ENCODE assay signal across 8 cellular contexts in the genomic region with DNA sequence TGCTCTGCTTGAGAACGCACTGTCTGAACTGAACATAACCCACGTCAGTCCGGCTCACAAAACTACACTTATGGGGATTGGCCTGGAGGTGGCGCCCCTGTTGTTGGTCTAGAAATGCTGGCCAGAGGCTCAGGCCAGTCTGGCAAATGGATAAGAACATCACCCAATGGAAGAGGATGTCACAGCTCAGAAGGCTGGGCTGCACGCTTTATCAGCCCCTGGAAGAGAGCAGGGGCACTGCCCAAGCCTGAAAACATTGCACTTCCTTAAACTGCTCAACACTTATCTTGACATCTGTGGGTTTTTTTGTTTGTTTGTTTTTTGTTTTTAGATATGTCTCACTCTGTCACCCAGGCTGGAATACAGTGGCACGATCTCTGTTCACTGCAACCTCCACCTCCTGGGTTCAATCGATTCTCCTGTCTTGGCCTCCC. TPM values are rescaled to one million over a fixed set of nuclear protein-coding genes. Genes with fewer than 3 reads are reported as not detected.
A peak's percentile ranks its signal among the peaks of the same experiment; 100 is the strongest.
DNase-seq lines count a peak whose midpoint lies in the region; ATAC-seq lines count a peak whose summit lies in the region.

No MANE protein-coding gene starts in this region.

- peaks cover 5% of the 10 kb centered on the region for H3K4me1 Mint-ChIP-seq in activated CD4-positive, alpha-beta memory T cell treated with anti-CD3 and anti-CD28 coated beads, Interleukin-2, amount 10 ng/mL, durations not matched to agents 7 days and 5 days
- peaks cover 9% of the 10 kb centered on the region for H3K4me1 Mint-ChIP-seq in stimulated activated effector memory CD8-positive, alpha-beta T cell treated with anti-CD3 and anti-CD28 coated beads, Interleukin-12 subunit alpha, Interleukin-12 subunit beta, amount 100 ng/mL, for 72 hours

- H3K36me3 Mint-ChIP-seq in activated CD4-positive, alpha-beta memory T cell treated with anti-CD3 and anti-CD28 coated beads, Interleukin-2, amount 10 ng/mL, durations not matched to agents 7 days and 5 days (ENCODE audit: low read depth) = no peaks in the 10 kb centered on the region
- no peaks in the 10 kb centered on the region for H3K36me3 Mint-ChIP-seq in stimulated activated effector memory CD8-positive, alpha-beta T cell treated with anti-CD3 and anti-CD28 coated beads, Interleukin-12 subunit alpha, Interleukin-12 subunit beta, amount 100 ng/mL, for 72 hours

- no peaks in the 10 kb centered on the region for H3K9me3 Mint-ChIP-seq in activated CD4-positive, alpha-beta memory T cell treated with anti-CD3 and anti-CD28 coated beads, Interleukin-2, amount 10 ng/mL, durations not matched to agents 7 days and 5 days
- H3K9me3 Mint-ChIP-seq in stimulated activated effector memory CD8-positive, alpha-beta T cell treated with anti-CD3 and anti-CD28 coated beads, Interleukin-12 subunit alpha, Interleukin-12 subunit beta, amount 100 ng/mL, for 72 hours = no peaks in the 10 kb centered on the region

- no peak overlapping the region for H3K27ac Mint-ChIP-seq in activated CD4-positive, alpha-beta memory T cell treated with anti-CD3 and anti-CD28 coated beads, Interleukin-2, amount 10 ng/mL, durations not matched to agents 7 days and 5 days
- H3K27ac Mint-ChIP-seq in stimulated activated effector memory CD8-positive, alpha-beta T cell treated with anti-CD3 and anti-CD28 coated beads, Interleukin-12 subunit alpha, Interleukin-12 subunit beta, amount 100 ng/mL, for 72 hours = peak overlapping the region; percentile 34

- POLR2A ChIA-PET in activated CD4-positive, alpha-beta memory T cell treated with anti-CD3 and anti-CD28 coated beads, Interleukin-2, amount 10 ng/mL, durations not matched to agents 7 days and 5 days (lab: Charles Lee) = interaction anchor here (1.2 kb wide), 1 partner anchor 193 kb away, joined by 3 read pairs; no protein-coding TSS in a partner anchor

- no peak overlapping the region for H3K4me3 Mint-ChIP-seq in activated CD4-positive, alpha-beta memory T cell treated with anti-CD3 and anti-CD28 coated beads, Interleukin-2, amount 10 ng/mL, durations not matched to agents 7 days and 5 days
- H3K4me3 Mint-ChIP-seq in stimulated activated effector memory CD8-positive, alpha-beta T cell treated with anti-CD3 and anti-CD28 coated beads, Interleukin-12 subunit alpha, Interleukin-12 subunit beta, amount 100 ng/mL, for 72 hours = no peak overlapping the region

- H3K27me3 Mint-ChIP-seq in activated CD4-positive, alpha-beta memory T cell treated with anti-CD3 and anti-CD28 coated beads, Interleukin-2, amount 10 ng/mL, durations not matched to agents 7 days and 5 days = peaks cover 5% of the 10 kb centered on the region

- ATAC-seq in GM18858 (IDR thresholded peaks at IDR 0.05; ENCODE audit: unreplicated experiment) = peak; percentile 65
- peak; percentile 66 for ATAC-seq in HG03196 (IDR thresholded peaks at IDR 0.05; ENCODE audit: unreplicated experiment)
- ATAC-seq in stimulated activated effector memory CD8-positive, alpha-beta T cell treated with anti-CD3 and anti-CD28 coated beads, Interleukin-12 subunit alpha, Interleukin-12 subunit beta, amount 100 ng/mL, for 72 hours = peak; percentile 85

- peak; percentile 81 for DNase-seq in AG08395 (ENCODE audit: low spot score)
- peak; percentile 75 to 87 for DNase-seq in NCI-H526 (lab: John Stamatoyannopoulos, UW)
- DNase-seq in activated CD4-positive, alpha-beta memory T cell treated with anti-CD3 and anti-CD28 coated beads, Interleukin-2, amount 10 ng/mL, durations not matched to agents 7 days and 5 days = peak; percentile 51
- peak; percentile 79 for DNase-seq in epidermal melanocyte (ENCODE audit: insufficient read length, low spot score)
- peak; percentile 33 for DNase-seq in middle frontal gyrus (ENCODE audit: extremely low spot score, low spot score)
- DNase-seq in stimulated activated effector memory CD8-positive, alpha-beta T cell treated with anti-CD3 and anti-CD28 coated beads, Interleukin-12 subunit alpha, Interleukin-12 subunit beta, amount 100 ng/mL, for 72 hours (ENCODE audit: low spot score in 2 of 2) = peak; percentile 45 to 79

- CTCF ChIA-PET in activated CD4-positive, alpha-beta memory T cell treated with anti-CD3 and anti-CD28 coated beads, Interleukin-2, amount 10 ng/mL, durations not matched to agents 7 days and 5 days (lab: Charles Lee) = interaction anchor here (1.3 kb wide), 1 partner anchor 14 kb away, joined by 3 read pairs; no protein-coding TSS in a partner anchor

RNA-seq across cellular contexts. Expression of gene BPTF, which starts 24.8 kb away (rescaled TPM):
- total RNA-seq in activated CD4-positive, alpha-beta memory T cell treated with anti-CD3 and anti-CD28 coated beads, Interleukin-2, amount 10 ng/mL, durations not matched to agents 7 days and 5 days = 10 to 100 TPM; 92.9 to 94.5 TPM

Comparison
In these comparisons a context has a peak if more than half of its experiments do, and no peak if none do; other contexts are left out.
1. Peak in every context shown above with its lines: DNase-seq and ATAC-seq.